Comparison of ENCODE assay signal across 8 cellular contexts in genomic region chr2:196592912-196593881, GRCh38. TPM values are rescaled to one million over a fixed set of nuclear protein-coding genes. Genes with fewer than 3 reads are reported as not detected.
DNase-seq lines count a peak whose midpoint lies in the region; ATAC-seq and TF ChIP-seq lines count a peak whose summit lies in the region.

Gene HECW2 (minus strand): TSS chr2:196593554.

- no peaks in the 10 kb centered on the region for H3K36me3 ChIP-seq in RWPE2 (ENCODE audit: low read depth)
- H3K36me3 ChIP-seq in colonic mucosa: no peaks in the 10 kb centered on the region

- TF ChIP-seq CTCF in RWPE2 (IDR thresholded peaks at IDR 0.05; ENCODE audit: poor library complexity, severe bottlenecking): peak; percentile 44
- TF ChIP-seq CTCF in colonic mucosa (IDR thresholded peaks at IDR 0.05): no peak

- H3K4me3 ChIP-seq in RWPE2 (ENCODE audit: severe bottlenecking): peak within 1 kb of the TSS; percentile 87
- peak within 1 kb of the TSS; percentile 45 for H3K4me3 ChIP-seq in colonic mucosa

- no peaks in the 10 kb centered on the region for H3K4me1 ChIP-seq in RWPE2 (ENCODE audit: insufficient read depth, poor library complexity, severe bottlenecking)
- no peaks in the 10 kb centered on the region for H3K4me1 ChIP-seq in colonic mucosa

- H3K9ac ChIP-seq in colonic mucosa (ENCODE audit: low read depth in 2 of 2, low read length in 2 of 2): no peak within 1 kb of the TSS

- peak; percentile 58 for ATAC-seq in GM19324 (IDR thresholded peaks at IDR 0.05; ENCODE audit: low FRiP score, unreplicated experiment)
- ATAC-seq in HG03442 (IDR thresholded peaks at IDR 0.05; ENCODE audit: unreplicated experiment): peak; percentile 62
- peak; percentile 76 for ATAC-seq in RWPE2 (ENCODE audit: low read depth)

- H3K27ac ChIP-seq in RWPE2 (ENCODE audit: poor library complexity, severe bottlenecking) (no peak within 1 kb of the TSS), colonic mucosa (no peak within 1 kb of the TSS), layer of hippocampus (ENCODE audit: low read depth, low read length) (peak within 1 kb of the TSS; percentile 92)

- DNase-seq in COR-L47 (lab: John Stamatoyannopoulos, UW) (peak; percentile 83), RWPE2 (ENCODE audit: low spot score) (no peak), colonic mucosa (peak; percentile 18)
- DNase-seq in stimulated activated CD4-positive, alpha-beta T cell treated with anti-CD3 and anti-CD28 coated beads, Interleukin-4, amount 100 ng/mL, for 1 hour: peak; percentile 5
- DNase-seq in activated effector memory CD4-positive, alpha-beta T cell treated with anti-CD3 and anti-CD28 coated beads, Interleukin-2, amount 50 U/mL, for 16 hours: no peak

- H3K9me3 ChIP-seq in RWPE2 (ENCODE audit: severe bottlenecking): no peaks in the 10 kb centered on the region
- H3K9me3 ChIP-seq in colonic mucosa: no peaks in the 10 kb centered on the region

- H3K27me3 ChIP-seq in RWPE2 (ENCODE audit: insufficient read depth, poor library complexity, severe bottlenecking) (no peaks in the 10 kb centered on the region), colonic mucosa (peaks cover 30% of the 10 kb centered on the region), layer of hippocampus (ENCODE audit: control insufficient read depth, insufficient read depth, low read length) (no peaks in the 10 kb centered on the region)

- intact Hi-C loops in colonic mucosa (cut with DNase I): no loop called here

RNA-seq across cellular contexts. Expression of gene HECW2, which starts in this region (rescaled TPM):
- total RNA-seq in colonic mucosa: 1 to 10 TPM; 1.7 to 1.9 TPM

Comparison
In these comparisons a context has a peak if more than half of its experiments do, and no peak if none do; other contexts are left out.
1. DNase-seq: peak in COR-L47 (single experiment), colonic mucosa (single experiment) and stimulated activated CD4-positive, alpha-beta T cell treated with anti-CD3 and anti-CD28 coated beads, Interleukin-4, amount 100 ng/mL, for 1 hour (single experiment); none in RWPE2 (single experiment) and activated effector memory CD4-positive, alpha-beta T cell treated with anti-CD3 and anti-CD28 coated beads, Interleukin-2, amount 50 U/mL, for 16 hours (single experiment).
2. Peak in every context shown above with its lines, with median percentiles within 50 percentile points of each other: ATAC-seq.